ENCODE assay signal across 23 cellular contexts in the genomic region with DNA sequence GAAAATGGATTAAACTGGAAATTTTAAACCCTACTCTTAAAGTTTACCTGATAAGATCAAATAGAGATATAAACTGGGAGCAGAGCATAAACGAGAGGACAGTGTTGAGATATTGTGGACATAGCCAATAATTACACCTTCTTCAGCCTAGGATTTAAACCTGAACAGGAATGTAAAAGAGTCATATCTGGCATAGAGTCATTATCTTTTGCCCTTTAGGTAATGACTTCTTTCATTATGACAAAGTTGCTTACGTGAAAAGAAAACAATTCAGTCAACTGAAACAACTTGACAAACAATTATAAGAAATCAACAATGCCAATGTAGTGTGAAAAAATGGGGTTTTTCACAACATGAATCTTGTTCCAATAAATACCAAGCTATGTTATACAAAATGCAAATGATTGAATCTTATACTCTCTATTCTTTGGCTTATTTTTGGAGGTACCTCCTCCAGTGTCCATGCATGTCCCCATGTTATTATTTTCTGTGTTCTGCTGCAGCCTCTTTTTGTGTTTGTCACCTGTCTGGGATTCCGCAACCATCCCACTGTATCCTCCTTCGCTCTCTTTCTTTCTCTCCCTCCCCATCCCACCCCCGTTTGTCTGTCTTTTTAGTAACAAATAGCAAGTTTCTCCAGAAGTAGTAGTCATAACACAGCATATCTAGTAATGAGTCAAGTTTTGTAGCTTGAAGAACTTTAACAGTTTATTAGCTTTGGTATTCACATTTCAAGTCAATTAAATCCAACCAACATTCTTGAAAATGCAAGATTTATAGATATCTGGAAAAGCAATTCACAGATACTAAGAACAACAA.
"Had no signal": no experiment of that assay in that cellular context is flagged by ENCODE, and none has a peak within 500 bp of the region (broad histone marks: within the 10 kb centered on the region; RNA-seq: fewer than 3 reads in every experiment).

No MANE protein-coding gene starts in this region.

- H3K27ac ChIP-seq: breast epithelium, KMS-11, SK-N-MC had no signal

- H3K27me3 Mint-ChIP-seq: activated CD4-positive, alpha-beta T cell treated with anti-CD3 and anti-CD28 coated beads, Interleukin-2, amount 10 ng/mL, durations not matched to agents 24 days and 14 days; activated CD8-positive, alpha-beta T cell treated with anti-CD3 and anti-CD28 coated beads for 36 hours; activated naive CD4-positive, alpha-beta T cell treated with anti-CD3 and anti-CD28 coated beads, Interleukin-2, amount 50 U/mL, for 24 hours had no signal

- H3K4me3 ChIP-seq: breast epithelium, MG63, SK-N-MC had no signal

- H3K36me3 Mint-ChIP-seq: WTC11 had no signal

- H3K27me3 ChIP-seq: breast epithelium, MG63 had no signal

- DNase-seq: activated CD4-positive, alpha-beta T cell treated with anti-CD3 and anti-CD28 coated beads, Interleukin-2, amount 10 ng/mL, durations not matched to agents 24 days and 14 days; activated CD4-positive, CD25-positive, alpha-beta regulatory T cell treated with anti-CD3 and anti-CD28 coated beads, Interleukin-2, amount 50 U/mL, for 72 hours; activated CD8-positive, alpha-beta memory T cell treated with anti-CD3 and anti-CD28 coated beads, Interleukin-2, amount 50 U/mL, for 4 hours; activated CD8-positive, alpha-beta T cell treated with anti-CD3 and anti-CD28 coated beads for 36 hours; activated naive CD4-positive, alpha-beta T cell; activated T-cell treated with anti-CD3 and anti-CD28 coated beads, Interleukin-2, amount 50 U/mL, for 1 hour; aorta; caudate nucleus; MG63; NCI-H1105; NCI-H1436; NCI-H1694 treated with DMSO at 0.1 percent for 48 hours; NCI-H2029 treated with DMSO at 0.1 percent for 48 hours; NCI-H345; NCI-H510A; NCI-H526 treated with DMSO at 0.1 percent for 48 hours; NCI-H82 had no signal

- H3K9me3 Mint-ChIP-seq: activated CD4-positive, alpha-beta T cell treated with anti-CD3 and anti-CD28 coated beads, Interleukin-2, amount 10 ng/mL, durations not matched to agents 24 days and 14 days; activated CD8-positive, alpha-beta T cell treated with anti-CD3 and anti-CD28 coated beads for 36 hours; activated naive CD4-positive, alpha-beta T cell treated with anti-CD3 and anti-CD28 coated beads, Interleukin-2, amount 50 U/mL, for 24 hours; T-helper 2 cell treated with Interferon-gamma antibody and Interleukin-4, amounts not matched to agents 5 μg/mL and 100 μg/mL, for 36 hours had no signal

- H3K4me3 Mint-ChIP-seq: activated CD4-positive, alpha-beta T cell treated with anti-CD3 and anti-CD28 coated beads, Interleukin-2, amount 10 ng/mL, durations not matched to agents 24 days and 14 days; activated CD8-positive, alpha-beta T cell treated with anti-CD3 and anti-CD28 coated beads for 36 hours; activated naive CD4-positive, alpha-beta T cell treated with anti-CD3 and anti-CD28 coated beads, Interleukin-2, amount 50 U/mL, for 24 hours; T-helper 2 cell treated with Interferon-gamma antibody and Interleukin-4, amounts not matched to agents 5 μg/mL and 100 μg/mL, for 36 hours; WTC11 had no signal

- H3K4me1 Mint-ChIP-seq: activated CD4-positive, alpha-beta T cell treated with anti-CD3 and anti-CD28 coated beads, Interleukin-2, amount 10 ng/mL, durations not matched to agents 24 days and 14 days had no signal

- H3K27ac Mint-ChIP-seq: activated CD4-positive, alpha-beta T cell treated with anti-CD3 and anti-CD28 coated beads, Interleukin-2, amount 10 ng/mL, durations not matched to agents 24 days and 14 days; activated CD8-positive, alpha-beta T cell treated with anti-CD3 and anti-CD28 coated beads for 36 hours; activated naive CD4-positive, alpha-beta T cell treated with anti-CD3 and anti-CD28 coated beads, Interleukin-2, amount 50 U/mL, for 24 hours; T-helper 2 cell treated with Interferon-gamma antibody and Interleukin-4, amounts not matched to agents 5 μg/mL and 100 μg/mL, for 36 hours; WTC11 had no signal

- H3K36me3 ChIP-seq: breast epithelium, MG63 had no signal

- ATAC-seq: activated CD8-positive, alpha-beta T cell treated with anti-CD3 and anti-CD28 coated beads for 36 hours; WTC11 had no signal

- H3K9me3 ChIP-seq: breast epithelium, MG63 had no signal

- H3K4me1 ChIP-seq: breast epithelium had no signal
